20 cellular contexts compared by ENCODE assay signal in the genomic region with DNA sequence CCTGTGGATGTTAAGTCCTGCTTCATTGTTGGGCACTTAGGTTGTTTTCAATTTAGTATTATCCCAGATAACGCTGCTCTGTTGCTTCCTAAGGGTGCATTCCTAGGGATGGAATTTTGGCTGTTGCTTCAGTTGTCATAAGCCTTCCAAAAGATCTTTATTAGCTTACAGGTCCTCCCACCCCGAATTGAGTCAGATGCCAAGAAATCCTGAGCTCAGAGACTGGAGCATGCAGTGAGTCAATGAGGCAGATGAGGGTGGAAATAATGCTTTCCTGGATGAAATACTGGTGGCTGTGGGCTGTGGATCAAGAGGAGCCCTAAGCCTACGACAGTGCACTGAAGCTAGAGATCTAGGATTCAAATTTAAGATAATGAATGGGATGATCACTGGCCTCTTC. TPM values are rescaled to one million over a fixed set of nuclear protein-coding genes. Genes with fewer than 3 reads are reported as not detected.
DNase-seq lines count a peak whose midpoint lies in the region; ATAC-seq and TF ChIP-seq lines count a peak whose summit lies in the region.
"Had no signal": no experiment of that assay in that cellular context is flagged by ENCODE, and none has a peak within 500 bp of the region (broad histone marks: within the 10 kb centered on the region; RNA-seq: fewer than 3 reads in every experiment).

No MANE protein-coding gene starts in this region.

- H3K27ac ChIP-seq in right cardiac atrium (ENCODE audit: low read length) (no peak overlapping the region), thoracic aorta (peak overlapping the region; percentile 37 to 44)
- H3K27ac ChIP-seq: 22Rv1, parathyroid adenoma had no signal

- TF ChIP-seq CTCF in thoracic aorta (IDR thresholded peaks at IDR 0.05): no peak

- no peaks in the 10 kb centered on the region for H3K27me3 Mint-ChIP-seq in activated T-cell treated with anti-CD3 and anti-CD28 coated beads, Interleukin-2, amount 50 U/mL, for 72 hours (ENCODE audit: low read depth)
- H3K27me3 Mint-ChIP-seq in activated T-cell treated with anti-CD3 and anti-CD28 coated beads, Interleukin-2, amount 50 U/mL, for 4 hours (ENCODE audit: low read depth): no peaks in the 10 kb centered on the region
- H3K27me3 Mint-ChIP-seq: activated CD8-positive, alpha-beta memory T cell treated with anti-CD3 and anti-CD28 coated beads, Interleukin-2, amount 10 ng/mL, durations not matched to agents 7 days and 5 days had no signal

- 40% methylated on average over 3 of the region's 3 CpGs for WGBS in right cardiac atrium

- no peaks in the 10 kb centered on the region for H3K4me1 ChIP-seq in right cardiac atrium (ENCODE audit: control insufficient read depth, insufficient read depth, low read length)
- H3K4me1 ChIP-seq in thoracic aorta (ENCODE audit: control insufficient read depth in 1 of 2, low read depth in 2 of 2): peaks cover 15 to 23% of the 10 kb centered on the region in 2 donors
- H3K4me1 ChIP-seq: parathyroid adenoma had no signal

- no peak for ATAC-seq in activated T-cell treated with anti-CD3 and anti-CD28 coated beads, Interleukin-2, amount 50 U/mL, for 72 hours (replicated peaks in 1 of 2)
- ATAC-seq in activated T-cell treated with anti-CD3 and anti-CD28 coated beads, Interleukin-2, amount 50 U/mL, for 4 hours: no peak
- ATAC-seq in right cardiac atrium (peak; percentile 44 to 79), thoracic aorta (ENCODE audit: insufficient number of reproducible peaks, low FRiP score, low read depth) (no peak), GM21529 (IDR thresholded peaks at IDR 0.05; ENCODE audit: unreplicated experiment) (no peak)
- ATAC-seq: activated CD8-positive, alpha-beta memory T cell treated with anti-CD3 and anti-CD28 coated beads, Interleukin-2, amount 10 ng/mL, durations not matched to agents 7 days and 5 days; WTC11 had no signal

- H3K4me3 ChIP-seq in right cardiac atrium (ENCODE audit: low read length) (no peak overlapping the region), thoracic aorta (no peak overlapping the region)

- H3K36me3 Mint-ChIP-seq in activated T-cell treated with anti-CD3 and anti-CD28 coated beads, Interleukin-2, amount 50 U/mL, for 72 hours (ENCODE audit: insufficient read depth in 2 of 2): peaks cover 2% of the 10 kb centered on the region in 2 donors
- peaks cover 19% of the 10 kb centered on the region for H3K36me3 Mint-ChIP-seq in activated T-cell treated with anti-CD3 and anti-CD28 coated beads, Interleukin-2, amount 50 U/mL, for 4 hours (ENCODE audit: insufficient read depth)

- H3K9me3 ChIP-seq in right cardiac atrium (ENCODE audit: control insufficient read depth, low read length) (no peaks in the 10 kb centered on the region), thoracic aorta (no peaks in the 10 kb centered on the region)

- peaks cover 13% of the 10 kb centered on the region for H3K4me1 Mint-ChIP-seq in activated T-cell treated with anti-CD3 and anti-CD28 coated beads, Interleukin-2, amount 50 U/mL, for 72 hours (ENCODE audit: low read depth)
- peaks cover 8% of the 10 kb centered on the region for H3K4me1 Mint-ChIP-seq in activated T-cell treated with anti-CD3 and anti-CD28 coated beads, Interleukin-2, amount 50 U/mL, for 4 hours (ENCODE audit: low read depth)
- H3K4me1 Mint-ChIP-seq: WTC11 had no signal

- peak overlapping the region; percentile 11 for H3K27ac Mint-ChIP-seq in activated T-cell treated with anti-CD3 and anti-CD28 coated beads, Interleukin-2, amount 50 U/mL, for 72 hours
- H3K27ac Mint-ChIP-seq: activated CD8-positive, alpha-beta memory T cell treated with anti-CD3 and anti-CD28 coated beads, Interleukin-2, amount 10 ng/mL, durations not matched to agents 7 days and 5 days; WTC11 had no signal

- H3K9me3 Mint-ChIP-seq in activated T-cell treated with anti-CD3 and anti-CD28 coated beads, Interleukin-2, amount 50 U/mL, for 72 hours: no peaks in the 10 kb centered on the region
- H3K9me3 Mint-ChIP-seq in activated T-cell treated with anti-CD3 and anti-CD28 coated beads, Interleukin-2, amount 50 U/mL, for 4 hours: no peaks in the 10 kb centered on the region

- peaks cover 11% of the 10 kb centered on the region for H3K36me3 ChIP-seq in thoracic aorta

- H3K27me3 ChIP-seq in right cardiac atrium (ENCODE audit: control insufficient read depth, insufficient read depth) (no peaks in the 10 kb centered on the region), thoracic aorta (replicated peaks; ENCODE audit: insufficient read depth) (no peaks in the 10 kb centered on the region)

- intact Hi-C loops in right cardiac atrium (cut with DNase I): no loop called here

- DNase-seq in activated T-cell treated with anti-CD3 and anti-CD28 coated beads, Interleukin-2, amount 50 U/mL, for 72 hours: no peak
- no peak for DNase-seq in activated T-cell treated with anti-CD3 and anti-CD28 coated beads, Interleukin-2, amount 50 U/mL, for 4 hours
- DNase-seq in astrocyte of the hippocampus (ENCODE audit: low read depth, low spot score) (peak; percentile 73), right cardiac atrium (no peak), thoracic aorta (ENCODE audit: low spot score) (no peak), kidney glomerular epithelial cell (lab: John Stamatoyannopoulos, UW) (no peak)
- no peak for DNase-seq in stimulated activated CD4-positive, alpha-beta T cell treated with anti-CD3 and anti-CD28 coated beads, Interleukin-15, amount 100 ng/mL, for 24 hours
- DNase-seq: activated CD8-positive, alpha-beta memory T cell treated with anti-CD3 and anti-CD28 coated beads, Interleukin-2, amount 10 ng/mL, durations not matched to agents 7 days and 5 days; activated naive CD4-positive, alpha-beta T cell treated with anti-CD3 and anti-CD28 coated beads, Interleukin-2, amount 50 U/mL, for 16 hours; erythroblast; H7; KBM-7; midbrain; NCI-H1417 treated with DMSO at 0.1 percent for 48 hours; NCI-H446 treated with DMSO at 0.1 percent for 48 hours; stimulated activated CD4-positive, alpha-beta T cell treated with anti-CD3 and anti-CD28 coated beads, Interleukin-1b, Interleukin-23, amount 100 ng/mL, for 48 hours had no signal

- no peak overlapping the region for H3K4me3 Mint-ChIP-seq in activated T-cell treated with anti-CD3 and anti-CD28 coated beads, Interleukin-2, amount 50 U/mL, for 72 hours
- H3K4me3 Mint-ChIP-seq in activated T-cell treated with anti-CD3 and anti-CD28 coated beads, Interleukin-2, amount 50 U/mL, for 4 hours: no peak overlapping the region
- H3K4me3 Mint-ChIP-seq: activated CD8-positive, alpha-beta memory T cell treated with anti-CD3 and anti-CD28 coated beads, Interleukin-2, amount 10 ng/mL, durations not matched to agents 7 days and 5 days; WTC11 had no signal

RNA-seq across cellular contexts. Expression of a gene that starts 10.7 kb away (rescaled TPM):
- 10 to 100 TPM; 16.7 to 19.0 TPM for total RNA-seq in activated T-cell treated with anti-CD3 and anti-CD28 coated beads, Interleukin-2, amount 50 U/mL, for 72 hours
- 1 to 10 TPM; 7.9 to 9.8 (median 9.3) TPM for total RNA-seq in activated T-cell treated with anti-CD3 and anti-CD28 coated beads, Interleukin-2, amount 50 U/mL, for 4 hours
- total RNA-seq in right cardiac atrium: 1 to 10 TPM; 2.7 to 5.3 (median 4.1) TPM
- polyA plus RNA-seq in right cardiac atrium: 3.3 TPM
- total RNA-seq in thoracic aorta: 10 to 100 TPM; 20.2 to 32.2 TPM

RNA-seq across cellular contexts. Expression of a gene that starts 59.2 kb away (rescaled TPM):
- total RNA-seq in activated T-cell treated with anti-CD3 and anti-CD28 coated beads, Interleukin-2, amount 50 U/mL, for 72 hours: 10 to 100 TPM; 42.0 to 47.6 TPM
- 10 to 100 TPM; 38.3 to 46.0 (median 43.0) TPM for total RNA-seq in activated T-cell treated with anti-CD3 and anti-CD28 coated beads, Interleukin-2, amount 50 U/mL, for 4 hours
- total RNA-seq in right cardiac atrium (10 to 100 TPM; 21.8 to 26.8 (median 23.0) TPM), thoracic aorta (10 to 100 TPM; 50.2 to 74.6 TPM)
- polyA plus RNA-seq in right cardiac atrium: 12.2 TPM

RNA-seq across cellular contexts. Expression of a gene that starts 59.7 kb away (rescaled TPM):
- total RNA-seq in activated T-cell treated with anti-CD3 and anti-CD28 coated beads, Interleukin-2, amount 50 U/mL, for 72 hours: 10 to 100 TPM; 21.7 to 30.1 TPM
- 10 to 100 TPM; 10.3 to 12.2 (median 10.5) TPM for total RNA-seq in activated T-cell treated with anti-CD3 and anti-CD28 coated beads, Interleukin-2, amount 50 U/mL, for 4 hours
- 1 to 10 TPM; 4.6 to 6.0 (median 5.0) TPM for total RNA-seq in right cardiac atrium
- 3.1 TPM for polyA plus RNA-seq in right cardiac atrium
- 1 to 10 TPM; 6.0 to 7.7 TPM for total RNA-seq in thoracic aorta

Comparison
In these comparisons a context has a peak if more than half of its experiments do, and no peak if none do; other contexts are left out.
1. ATAC-seq: peak in right cardiac atrium (2 of 2); none in activated T-cell treated with anti-CD3 and anti-CD28 coated beads, Interleukin-2, amount 50 U/mL, for 72 hours (0 of 2), activated T-cell treated with anti-CD3 and anti-CD28 coated beads, Interleukin-2, amount 50 U/mL, for 4 hours (0 of 2), thoracic aorta (single experiment) and GM21529 (single experiment).